Comparison of ENCODE assay signal across 1 cellular context in genomic region chr9:34986541-34987047, GRCh38.
TF ChIP-seq lines count a peak whose summit lies in the region.

No MANE protein-coding gene starts in this region.

TF ChIP-seq in GM12878, 131 proteins besides CTCF, POLR2A, EP300 and RAD21 (continued from another document):
- TF ChIP-seq IRF4 (IDR thresholded peaks at IDR 0.05; ENCODE audit: low read depth, low read length) (0 out of 2 replicates have a peak, but pooled peaks have one; percentile 40), KLF5 (IDR thresholded peaks at IDR 0.05; ENCODE audit: partially characterized antibody) (no peak), LARP7 (IDR thresholded peaks at IDR 0.05) (no peak), MXI1 (IDR thresholded peaks at IDR 0.05; ENCODE audit: low read depth, low read length) (peak; percentile 86), SUPT20H (IDR thresholded peaks at IDR 0.05; ENCODE audit: borderline replicate concordance, control insufficient read depth, low read depth, low read length) (no peak), HDAC6 (IDR thresholded peaks at IDR 0.05; ENCODE audit: unreplicated experiment) (no peak), BRCA1 (IDR thresholded peaks at IDR 0.05; ENCODE audit: low read depth, low read length) (no peak), MEF2B (IDR thresholded peaks at IDR 0.05; ENCODE audit: partially characterized antibody, poor library complexity, severe bottlenecking) (peak; percentile 54), CBFB (IDR thresholded peaks at IDR 0.05; ENCODE audit: low read depth) (no peak), SMC3 (IDR thresholded peaks at IDR 0.05; ENCODE audit: borderline replicate concordance, low read length) (no peak), SPI1 (IDR thresholded peaks at IDR 0.05; ENCODE audit: borderline replicate concordance, insufficient read depth, low read depth, low read length) (peak; percentile 95), ELK1 (IDR thresholded peaks at IDR 0.05; ENCODE audit: low read depth, low read length) (peak; percentile 40; the same call in 1 of the 2 replicates), NR2C2 (IDR thresholded peaks at IDR 0.05; ENCODE audit: borderline replicate concordance, control insufficient read depth, insufficient read length, low read depth) (no peak), IKZF1 (conservative IDR thresholded peaks at IDR 0.05) (peak; percentile 74), MLLT1 (IDR thresholded peaks at IDR 0.05) (no peak), IRF3 (IDR thresholded peaks at IDR 0.05) (no peak), IKZF2 (IDR thresholded peaks at IDR 0.05) (peak; percentile 56 to 57; a peak in 3 of 4 replicates), BHLHE40 (IDR thresholded peaks at IDR 0.05; ENCODE audit: borderline replicate concordance in 1 of 2, low read depth in 2 of 2, low read length in 1 of 2) (0 out of 4 replicates have a peak, but pooled peaks of 1 of the 2 experiments have one; percentile 7), EED (IDR thresholded peaks at IDR 0.05; ENCODE audit: low read depth) (0 out of 2 replicates have a peak, but pooled peaks have one; percentile 32), SREBF1 (IDR thresholded peaks at IDR 0.05; ENCODE audit: low read length) (no peak), DPF2 (IDR thresholded peaks at IDR 0.05) (peak; percentile 52), RFX5 (IDR thresholded peaks at IDR 0.05; ENCODE audit: low read depth, low read length) (0 out of 2 replicates have a peak, but pooled peaks have one; percentile 15), SRF (IDR thresholded peaks at IDR 0.05; ENCODE audit: low read depth in 2 of 2, low read length in 2 of 2) (no peak)
